In the genomic region with DNA sequence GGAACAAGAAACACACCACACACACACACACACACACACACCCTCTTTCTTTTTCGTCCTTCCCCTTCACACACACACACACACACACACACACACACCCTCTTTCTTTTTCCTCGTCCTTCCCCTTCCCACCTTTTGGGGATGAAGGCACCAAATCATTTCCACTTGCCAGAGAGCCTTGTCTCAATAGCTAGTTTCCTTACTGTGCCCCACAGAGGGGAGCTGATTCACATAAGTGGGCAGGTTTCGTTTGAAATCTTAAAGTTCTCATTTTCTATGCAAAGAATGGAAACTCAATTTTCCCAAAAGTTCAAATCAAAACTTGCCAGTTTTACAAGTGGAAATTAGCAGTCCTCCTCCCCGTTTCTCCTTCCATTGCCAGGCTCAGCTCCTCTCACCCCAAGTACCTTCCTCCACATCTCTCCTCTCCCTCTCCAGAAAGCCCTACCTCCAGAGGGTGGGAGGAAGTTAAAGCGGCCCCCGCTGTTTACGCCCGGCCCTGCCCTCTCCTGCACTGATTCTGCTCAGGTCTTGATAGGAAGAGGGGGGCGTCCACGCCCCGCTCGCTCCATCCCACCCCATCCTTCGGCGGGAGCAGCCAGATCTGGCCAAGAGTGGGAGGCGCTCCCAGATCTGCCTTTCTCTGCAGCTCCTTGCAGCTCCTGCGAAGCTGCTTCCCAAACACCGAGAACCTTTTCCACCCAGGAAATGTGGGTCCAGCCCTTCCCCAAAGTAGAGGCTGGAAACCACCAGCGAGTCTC, we compare ENCODE assay signal across 9 cellular contexts. TPM values are rescaled to one million over a fixed set of nuclear protein-coding genes. Genes with fewer than 3 reads are reported as not detected.
DNase-seq lines count a peak whose midpoint lies in the region; ATAC-seq and TF ChIP-seq lines count a peak whose summit lies in the region.
"Had no signal": no experiment of that assay in that cellular context is flagged by ENCODE, and none has a peak within 500 bp of the region (broad histone marks: within the 10 kb centered on the region; RNA-seq: fewer than 3 reads in every experiment).

No MANE protein-coding gene starts in this region.

- no peak overlapping the region for H3K27ac Mint-ChIP-seq in activated CD8-positive, alpha-beta memory T cell treated with anti-CD3 and anti-CD28 coated beads, Interleukin-2, amount 10 ng/mL, durations not matched to agents 7 days and 5 days

- 3 to 4% methylated on average over 18 of the region's 18 CpGs for WGBS in lung, 2 donors
- 4 to 7% methylated on average over 15 to 18 of the region's 18 CpGs for WGBS in tibial nerve, 2 donors

- TF ChIP-seq CTCF in dorsolateral prefrontal cortex (IDR thresholded peaks at IDR 0.05 in 54 of 56, conservative IDR thresholded peaks at IDR 0.05 in 2 of 56; ENCODE audit: low read depth in 1 of 56, partially characterized antibody in 56 of 56) (no peak), lung (IDR thresholded peaks at IDR 0.05; ENCODE audit: control extremely low read depth, extremely low read depth) (no peak), tibial nerve (IDR thresholded peaks at IDR 0.05) (no peak), GM10248 (IDR thresholded peaks at IDR 0.05; ENCODE audit: control extremely low read depth, extremely low read depth, low read depth, missing control alignments) (no peak)

- H3K27ac ChIP-seq in dorsolateral prefrontal cortex (peak overlapping the region; percentile 52 to 99 (median 97)), lung (ENCODE audit: low read depth in 1 of 2, low read length in 1 of 2) (no peak overlapping the region), tibial nerve (peak overlapping the region in 2 of 4 donors; percentile 71 to 89)
- H3K27ac ChIP-seq: BLaER1 treated with 17β-estradiol and CSF1 and Interleukin-3, amounts not matched to agents 10 nM and 100 nM had no signal

- H3K36me3 ChIP-seq in lung (ENCODE audit: control insufficient read depth in 2 of 2, insufficient read depth in 2 of 2, low read length in 2 of 2) (no peaks in the 10 kb centered on the region), tibial nerve (no peaks in the 10 kb centered on the region)
- H3K36me3 ChIP-seq: BLaER1 treated with 17β-estradiol and CSF1 and Interleukin-3, amounts not matched to agents 10 nM and 100 nM had no signal

- CTCF ChIA-PET in activated CD8-positive, alpha-beta memory T cell treated with anti-CD3 and anti-CD28 coated beads, Interleukin-2, amount 10 ng/mL, durations not matched to agents 7 days and 5 days (lab: Charles Lee): no interaction called here
- CTCF ChIA-PET in GM10248 (lab: Yijun Ruan, JAX): no interaction called here

- no peak for ATAC-seq in activated CD8-positive, alpha-beta memory T cell treated with anti-CD3 and anti-CD28 coated beads, Interleukin-2, amount 10 ng/mL, durations not matched to agents 7 days and 5 days
- ATAC-seq in lung (ENCODE audit: insufficient read depth, low FRiP score): no peak
- no peak for ATAC-seq in HG02678 (IDR thresholded peaks at IDR 0.05; ENCODE audit: unreplicated experiment)
- no peak for ATAC-seq in GM18858 (IDR thresholded peaks at IDR 0.05; ENCODE audit: unreplicated experiment)

- H3K4me1 Mint-ChIP-seq in activated CD8-positive, alpha-beta memory T cell treated with anti-CD3 and anti-CD28 coated beads, Interleukin-2, amount 10 ng/mL, durations not matched to agents 7 days and 5 days: peaks cover 4% of the 10 kb centered on the region

- no peak for DNase-seq in activated CD8-positive, alpha-beta memory T cell treated with anti-CD3 and anti-CD28 coated beads, Interleukin-2, amount 10 ng/mL, durations not matched to agents 7 days and 5 days
- no peak for DNase-seq in activated CD8-positive, alpha-beta memory T cell treated with anti-CD3 and anti-CD28 coated beads for 24 hours
- DNase-seq in dorsolateral prefrontal cortex (peak in 8 of 10 donors; percentile 44 to 68 (median 59)), lung (ENCODE audit: low spot score) (no peak), tibial nerve (ENCODE audit: low spot score in 2 of 2) (peak in 1 of 2 donors; percentile 17), GM10248 (ENCODE audit: extremely low spot score) (no peak)

- H3K4me1 ChIP-seq in lung (ENCODE audit: control insufficient read depth in 2 of 2, insufficient read depth in 2 of 2, low read length in 2 of 2) (peaks cover 0 to 6% of the 10 kb centered on the region in 2 donors), tibial nerve (peaks cover 0 to 32% (median 0%) of the 10 kb centered on the region in 4 donors)

- no peaks in the 10 kb centered on the region for H3K9me3 Mint-ChIP-seq in activated CD8-positive, alpha-beta memory T cell treated with anti-CD3 and anti-CD28 coated beads, Interleukin-2, amount 10 ng/mL, durations not matched to agents 7 days and 5 days (ENCODE audit: low read depth)

- H3K36me3 Mint-ChIP-seq in activated CD8-positive, alpha-beta memory T cell treated with anti-CD3 and anti-CD28 coated beads, Interleukin-2, amount 10 ng/mL, durations not matched to agents 7 days and 5 days: peaks cover 3% of the 10 kb centered on the region

- H3K4me3 Mint-ChIP-seq in activated CD8-positive, alpha-beta memory T cell treated with anti-CD3 and anti-CD28 coated beads, Interleukin-2, amount 10 ng/mL, durations not matched to agents 7 days and 5 days: peak overlapping the region; percentile 6

- TF ChIP-seq EP300 in tibial nerve (IDR thresholded peaks at IDR 0.05): no peak

- H3K27me3 ChIP-seq in dorsolateral prefrontal cortex (no peaks in the 10 kb centered on the region), lung (ENCODE audit: control insufficient read depth, insufficient read depth) (no peaks in the 10 kb centered on the region), tibial nerve (no peaks in the 10 kb centered on the region)
- H3K27me3 ChIP-seq: BLaER1 treated with 17β-estradiol and CSF1 and Interleukin-3, amounts not matched to agents 10 nM and 100 nM had no signal

- H3K27me3 Mint-ChIP-seq in activated CD8-positive, alpha-beta memory T cell treated with anti-CD3 and anti-CD28 coated beads, Interleukin-2, amount 10 ng/mL, durations not matched to agents 7 days and 5 days: peaks cover 42% of the 10 kb centered on the region

- H3K9me3 ChIP-seq in lung (ENCODE audit: control insufficient read depth in 2 of 2, insufficient read depth in 1 of 2, low read length in 1 of 2) (peaks cover 0 to 3% of the 10 kb centered on the region in 2 donors), tibial nerve (no peaks in the 10 kb centered on the region)

- intact Hi-C loops in dorsolateral prefrontal cortex (cut with DNase I): loop anchor here (2.0 to 10.0 kb wide), 5 partner anchors 43 to 313 kb away; a partner anchor contains a TSS

- TF ChIP-seq POLR2A in tibial nerve (IDR thresholded peaks at IDR 0.05): no peak

- POLR2A ChIA-PET in GM10248 (lab: Yijun Ruan, JAX): no interaction called here

- H3K4me3 ChIP-seq in dorsolateral prefrontal cortex (peak overlapping the region; percentile 64 to 99 (median 93)), lung (peak overlapping the region; percentile 62), tibial nerve (peak overlapping the region; percentile 60 to 92 (median 82))
- H3K4me3 ChIP-seq: BLaER1 treated with 17β-estradiol and CSF1 and Interleukin-3, amounts not matched to agents 10 nM and 100 nM had no signal

RNA-seq across cellular contexts. Expression of a gene that starts 1.3 kb away (rescaled TPM):
- not detected for total RNA-seq in activated CD8-positive, alpha-beta memory T cell treated with anti-CD3 and anti-CD28 coated beads, Interleukin-2, amount 10 ng/mL, durations not matched to agents 7 days and 5 days
- total RNA-seq in dorsolateral prefrontal cortex: 100 to 1,000 TPM in 1 of 120 experiments, 10 to 100 TPM in 119; 32.0 to 119 (median 57.5) TPM
- 10 to 100 TPM in 1 of 2 donors, 1 to 10 TPM in 1; 3.6 to 15.4 TPM for total RNA-seq in lung
- 1 to 10 TPM in 1 of 2 donors, under 1 TPM in 1; 0.63 to 1.2 TPM for polyA plus RNA-seq in lung
- 10 to 100 TPM; 12.9 to 19.3 (median 17.1) TPM for total RNA-seq in tibial nerve

Comparison
In these comparisons a context has a peak if more than half of its experiments do, and no peak if none do; other contexts are left out.
1. DNase-seq: peak in dorsolateral prefrontal cortex (8 of 10); none in activated CD8-positive, alpha-beta memory T cell treated with anti-CD3 and anti-CD28 coated beads, Interleukin-2, amount 10 ng/mL, durations not matched to agents 7 days and 5 days (single experiment), activated CD8-positive, alpha-beta memory T cell treated with anti-CD3 and anti-CD28 coated beads for 24 hours (single experiment), lung (single experiment) and GM10248 (single experiment).
2. H3K27ac ChIP-seq: peak in dorsolateral prefrontal cortex (59 of 59); none in lung (0 of 2).
3. RNA of a gene that starts 1.3 kb away (total RNA-seq): 32.0 to 119 TPM in dorsolateral prefrontal cortex, 12.9 to 19.3 TPM in tibial nerve and 3.6 to 15.4 TPM in lung; not detected in activated CD8-positive, alpha-beta memory T cell treated with anti-CD3 and anti-CD28 coated beads, Interleukin-2, amount 10 ng/mL, durations not matched to agents 7 days and 5 days; every median in the first group is over 4 times any median in the second.
4. Peak in every context shown above with its lines, with median percentiles within 50 percentile points of each other: H3K4me3 ChIP-seq.